In genomic region chr2:55268288-55268906, GRCh38 we compare ENCODE assay signal across 8 cellular contexts. TPM values are rescaled to one million over a fixed set of nuclear protein-coding genes. Genes with fewer than 3 reads are reported as not detected.
DNase-seq lines count a peak whose midpoint lies in the region; ATAC-seq and TF ChIP-seq lines count a peak whose summit lies in the region.

No MANE protein-coding gene starts in this region.

- peak; percentile 13; the same call in 1 of the 3 replicates for TF ChIP-seq CTCF in GM12872 (IDR thresholded peaks at IDR 0.05; ENCODE audit: insufficient read depth, low read depth, low read length)
- TF ChIP-seq CTCF in epithelial cell of proximal tubule (conservative IDR thresholded peaks at IDR 0.05; ENCODE audit: low read depth, low read length), result peak; percentile 2
- TF ChIP-seq CTCF in parathyroid adenoma (IDR thresholded peaks at IDR 0.05), result no peak

- peaks cover 3% of the 10 kb centered on the region for H3K4me1 ChIP-seq in parathyroid adenoma

- H3K79me2 ChIP-seq in parathyroid adenoma, result no peaks in the 10 kb centered on the region

- peak overlapping the region; percentile 80 for H3K4me2 ChIP-seq in parathyroid adenoma (ENCODE audit: low read length)

- DNase-seq in RPMI8226 (peak; percentile 16), epithelial cell of proximal tubule (ENCODE audit: low read depth) (no peak), GOT3 (lab: John Stamatoyannopoulos, UW) (no peak), iPS-NIHi11 (ENCODE audit: low spot score) (no peak), nucleus accumbens (lab: John Stamatoyannopoulos, UW) (no peak)

- no peaks in the 10 kb centered on the region for H3K9me3 ChIP-seq in parathyroid adenoma (ENCODE audit: control insufficient read depth, low read length)

- H3K4me3 ChIP-seq in epithelial cell of proximal tubule (ENCODE audit: low read depth, low read length) (peak overlapping the region; percentile 96), parathyroid adenoma (ENCODE audit: low read depth, low read length) (peak overlapping the region; percentile 97)

- H3K27me3 ChIP-seq in parathyroid adenoma (ENCODE audit: control insufficient read depth, insufficient read depth, low read length), result no peaks in the 10 kb centered on the region

- H3K9ac ChIP-seq in parathyroid adenoma, result peak overlapping the region; percentile 64

- H3K27ac ChIP-seq in parathyroid adenoma, result peak overlapping the region; percentile 85

- peak overlapping the region; percentile 96 for H2AFZ ChIP-seq in parathyroid adenoma

- ATAC-seq in HG02642 (IDR thresholded peaks at IDR 0.05; ENCODE audit: poor library complexity, unreplicated experiment), result no peak

- no peaks in the 10 kb centered on the region for H3K36me3 ChIP-seq in parathyroid adenoma (ENCODE audit: control insufficient read depth, insufficient read depth, low read length)

RNA-seq across cellular contexts. Expression of gene MTIF2, which starts 0.6 kb away (rescaled TPM):
- 22.7 and 27.8 TPM in 2 replicates for total RNA-seq in epithelial cell of proximal tubule

RNA-seq across cellular contexts. Expression of gene RPS27A, which starts 35.9 kb away (rescaled TPM):
- 2,460 and 3,784 TPM in 2 replicates for total RNA-seq in epithelial cell of proximal tubule

RNA-seq across cellular contexts. Expression of gene CLHC1, which starts 36.3 kb away (rescaled TPM):
- 3.8 and 8.6 TPM in 2 replicates for total RNA-seq in epithelial cell of proximal tubule
